In genomic region chr12:101830391-101831325, GRCh38 we compare ENCODE assay signal across 8 cellular contexts. TPM values are rescaled to one million over a fixed set of nuclear protein-coding genes. Genes with fewer than 3 reads are reported as not detected.
A peak's percentile ranks its signal among the peaks of the same experiment; 100 is the strongest.
DNase-seq lines count a peak whose midpoint lies in the region; ATAC-seq, FAIRE-seq and TF ChIP-seq lines count a peak whose summit lies in the region.

TSS of gene GNPTAB (minus strand) at chr12:101830959. CDS start at chr12:101830675, 284 bp downstream.

- H3K4me1 ChIP-seq in keratinocyte (ENCODE audit: control insufficient read depth, extremely low read depth, insufficient read depth, low read length), result peaks cover 14% of the 10 kb centered on the region

- FAIRE-seq in keratinocyte (lab: Jason Lieb, UNC), result no peak

- H3K9me1 ChIP-seq in keratinocyte (ENCODE audit: control insufficient read depth, extremely low read depth, insufficient read depth, low read length), result no peaks in the 10 kb centered on the region

- H3K36me3 ChIP-seq in keratinocyte (ENCODE audit: control insufficient read depth in 2 of 2, extremely low read depth in 1 of 2, insufficient read depth in 2 of 2, low read length in 2 of 2), result no peaks in the 10 kb centered on the region

- no peaks in the 10 kb centered on the region for H3K9me3 ChIP-seq in keratinocyte (ENCODE audit: control insufficient read depth, low read depth, low read length)

- peak within 1 kb of the TSS; percentile 97 for H2AFZ ChIP-seq in keratinocyte (ENCODE audit: control insufficient read depth, low read length)

- DNase-seq in AG20443 (ENCODE audit: low spot score), result peak; percentile 100
- DNase-seq in NCI-H2227 treated with DMSO at 0.1 percent for 48 hours (lab: John Stamatoyannopoulos, UW), result peak; percentile 93
- DNase-seq in activated CD4-positive, CD25-positive, alpha-beta regulatory T cell (lab: John Stamatoyannopoulos, UW), result peak; percentile 86 to 92 (median 91)
- DNase-seq in central memory CD4-positive, alpha-beta T cell, result peak; percentile 93
- peak; percentile 42 for DNase-seq in keratinocyte (ENCODE audit: low read depth, low spot score)
- peak; percentile 92 to 93 (median 92) for DNase-seq in stimulated activated CD4-positive, alpha-beta T cell treated with anti-CD3 and anti-CD28 coated beads, Interleukin-12 subunit alpha, Interleukin-12 subunit beta, amount 100 ng/mL, for 48 hours (ENCODE audit: low read depth in 2 of 3, low spot score in 1 of 3)

- peak within 1 kb of the TSS; percentile 85 to 91 (median 91) for H3K4me3 ChIP-seq in keratinocyte (ENCODE audit: control insufficient read depth in 2 of 3, extremely low read depth in 1 of 3, insufficient read depth in 2 of 3, low read depth in 1 of 3, low read length in 3 of 3)

- dilution Hi-C loops in keratinocyte (cut with MboI; ENCODE audit: extremely low pct_ligation_motif_present, low sequenced_read_pairs), result no loop called here

- H3K79me2 ChIP-seq in keratinocyte (ENCODE audit: control insufficient read depth, insufficient read depth, low read length), result peaks cover 23% of the 10 kb centered on the region

- ATAC-seq in GM19023 (IDR thresholded peaks at IDR 0.05; ENCODE audit: unreplicated experiment) (peak; percentile 91), HG03196 (IDR thresholded peaks at IDR 0.05; ENCODE audit: unreplicated experiment) (peak; percentile 93)

- H3K27me3 ChIP-seq in keratinocyte (ENCODE audit: control insufficient read depth, extremely low read depth, insufficient read depth, low read length), result no peaks in the 10 kb centered on the region

- peak within 1 kb of the TSS; percentile 74 for H3K27ac ChIP-seq in keratinocyte (ENCODE audit: control insufficient read depth, insufficient read depth, low read length)

- H3K4me2 ChIP-seq in keratinocyte (ENCODE audit: control insufficient read depth, extremely low read depth, insufficient read depth, low read depth, low read length), result peak within 1 kb of the TSS; percentile 92

- TF ChIP-seq CTCF in keratinocyte (optimal IDR thresholded peaks at IDR 0.05 in 1 of 3, IDR thresholded peaks at IDR 0.05 in 1 of 3, conservative IDR thresholded peaks at IDR 0.05 in 1 of 3; ENCODE audit: extremely low read depth in 1 of 3, insufficient read depth in 2 of 3, low read length in 3 of 3), result peak; percentile 60 to 85 (median 76)

- no peaks in the 10 kb centered on the region for H4K20me1 ChIP-seq in keratinocyte (ENCODE audit: control insufficient read depth, extremely low read depth, insufficient read depth, low read length)

- H3K9ac ChIP-seq in keratinocyte (ENCODE audit: control insufficient read depth, extremely low read depth, insufficient read depth, low read length), result peak within 1 kb of the TSS; percentile 90

RNA-seq across cellular contexts. Expression of gene GNPTAB, which starts in this region (rescaled TPM):
- 30.4 to 35.7 TPM (median 33.0 TPM) in 3 replicates for polyA plus RNA-seq in keratinocyte
- 8.6 TPM for polyA plus RNA-seq in keratinocyte (2011; ENCODE audit: low read depth)
- 19.0 and 34.5 TPM in 2 replicates for polyA plus RNA-seq in keratinocyte (2011; cell fraction: cytosol; rRNA removed)
- 46.4 and 57.9 TPM in 2 replicates for polyA plus RNA-seq in keratinocyte (2011; cell fraction: nucleus; rRNA removed)
- polyA plus RNA-seq in keratinocyte (2012; ENCODE audit: low replicate concordance), result 11.0 and 26.7 TPM in 2 replicates
- 20.1 to 72.6 TPM (median 49.4 TPM) in 3 replicates for polyA minus RNA-seq in keratinocyte
- 19.4 TPM for polyA minus RNA-seq in keratinocyte (2011; cell fraction: cytosol; rRNA and poly(A)+ RNA removed)
- 40.6 and 77.7 TPM in 2 replicates for polyA minus RNA-seq in keratinocyte (2011; cell fraction: nucleus; rRNA and poly(A)+ RNA removed)

Comparison
In these comparisons a context has a peak if more than half of its experiments do, and no peak if none do; other contexts are left out.
1. Peak in every context shown above with its lines: DNase-seq, ATAC-seq, H3K4me3 ChIP-seq and H3K27ac ChIP-seq.
2. DNase-seq: peak in every context shown above with its lines; median percentile 100 in AG20443; 93 in NCI-H2227 treated with DMSO at 0.1 percent for 48 hours; 93 in central memory CD4-positive, alpha-beta T cell; 92 in stimulated activated CD4-positive, alpha-beta T cell treated with anti-CD3 and anti-CD28 coated beads, Interleukin-12 subunit alpha, Interleukin-12 subunit beta, amount 100 ng/mL, for 48 hours; 91 in activated CD4-positive, CD25-positive, alpha-beta regulatory T cell; 42 in keratinocyte.